In the genomic region with DNA sequence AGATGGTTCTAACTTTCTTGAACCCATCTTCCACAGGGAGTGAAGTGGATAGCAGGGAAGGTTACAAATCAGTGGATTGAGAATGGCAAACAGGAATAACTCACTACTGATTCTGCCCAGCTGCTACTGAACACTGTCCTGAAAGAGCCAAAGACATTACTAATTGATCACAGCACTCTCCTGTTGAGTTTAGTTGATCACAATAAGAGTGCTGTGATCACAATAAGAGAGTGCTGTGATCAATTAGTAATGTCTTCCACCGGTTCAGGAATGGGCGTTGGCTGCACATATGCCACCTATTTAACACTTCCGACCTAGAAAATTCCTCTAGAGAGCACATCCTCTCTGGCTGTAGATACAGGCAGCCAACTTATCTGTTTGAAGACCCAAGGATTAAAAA, we compare ENCODE assay signal across 8 cellular contexts. TPM values are rescaled to one million over a fixed set of nuclear protein-coding genes. Genes with fewer than 3 reads are reported as not detected.
DNase-seq lines count a peak whose midpoint lies in the region; TF ChIP-seq lines count a peak whose summit lies in the region.
"Had no signal": no experiment of that assay in that cellular context is flagged by ENCODE, and none has a peak within 500 bp of the region (broad histone marks: within the 10 kb centered on the region; RNA-seq: fewer than 3 reads in every experiment).

No MANE protein-coding gene starts in this region.

- no peak for TF ChIP-seq EP300 in sigmoid colon (IDR thresholded peaks at IDR 0.05)

- no peak overlapping the region for H3K9ac ChIP-seq in GM23248
- H3K9ac ChIP-seq in neural progenitor cell = no peak overlapping the region

- WGBS in GM23248 (ENCODE audit: low coverage in 1 of 2, low lambda C conversion rate in 2 of 2, missing lambda C conversion rate in 2 of 2), 2 experiments = 3 to 5% methylated on average over 3 of the region's 3 CpGs
- 6 to 27% methylated on average over 3 of the region's 3 CpGs for WGBS in sigmoid colon, 2 donors

- no peaks in the 10 kb centered on the region for H3K36me3 ChIP-seq in GM23248 (ENCODE audit: low read depth)
- H3K36me3 ChIP-seq in neural progenitor cell = no peaks in the 10 kb centered on the region
- no peaks in the 10 kb centered on the region for H3K36me3 ChIP-seq in sigmoid colon

- intact Hi-C loops in posterior cingulate gyrus (cut with DNase I) (no loop called here), sigmoid colon (cut with DNase I) (no loop called here)

- no peaks in the 10 kb centered on the region for H4K20me1 ChIP-seq in GM23248 (ENCODE audit: insufficient read depth)
- H4K20me1 ChIP-seq in neural progenitor cell (ENCODE audit: low read depth) = no peaks in the 10 kb centered on the region

- H3K4me1 ChIP-seq in GM23248 (ENCODE audit: insufficient read depth) (no peaks in the 10 kb centered on the region), neural progenitor cell (no peaks in the 10 kb centered on the region), sigmoid colon (no peaks in the 10 kb centered on the region)

- no peak overlapping the region for H2AFZ ChIP-seq in GM23248
- H2AFZ ChIP-seq in neural progenitor cell (replicated peaks) = peak overlapping the region; percentile 81

- peaks cover 6% of the 10 kb centered on the region for H3K4me1 Mint-ChIP-seq in neural progenitor cell

- H3K4me2 ChIP-seq in GM23248 (ENCODE audit: unreplicated experiment) (no peak overlapping the region), neural progenitor cell (no peak overlapping the region)

- no peak for TF ChIP-seq POLR2A in sigmoid colon (IDR thresholded peaks at IDR 0.05)

- H3K79me2 ChIP-seq in GM23248 (ENCODE audit: insufficient read depth) (no peaks in the 10 kb centered on the region), neural progenitor cell (ENCODE audit: low read depth) (no peaks in the 10 kb centered on the region)

- H3K27ac ChIP-seq in GM23248 (no peak overlapping the region), neural progenitor cell (no peak overlapping the region), sigmoid colon (no peak overlapping the region)

- no peaks in the 10 kb centered on the region for H3K9me3 ChIP-seq in GM23248 (ENCODE audit: low read depth)
- no peaks in the 10 kb centered on the region for H3K9me3 ChIP-seq in neural progenitor cell (ENCODE audit: low read depth)
- H3K9me3 ChIP-seq in sigmoid colon = no peaks in the 10 kb centered on the region

- peak; percentile 51 for DNase-seq in GM23248
- peak; percentile 86 for DNase-seq in NCI-H2171 (lab: John Stamatoyannopoulos, UW)
- peak; percentile 45 for DNase-seq in astrocyte of the spinal cord (ENCODE audit: low read depth, low spot score)
- DNase-seq in neural progenitor cell (ENCODE audit: low spot score) = peak; percentile 34
- no peak for DNase-seq in posterior cingulate gyrus
- DNase-seq in sigmoid colon = no peak
- no peak for DNase-seq in SKM-1 (lab: John Stamatoyannopoulos, UW; ENCODE audit: unreplicated experiment)
- DNase-seq: activated T-cell treated with anti-CD3 and anti-CD28 coated beads, Interleukin-2, amount 50 U/mL, for 4 hours had no signal

- no peaks in the 10 kb centered on the region for H3K36me3 Mint-ChIP-seq in neural progenitor cell

- H3F3A ChIP-seq in GM23248 (ENCODE audit: insufficient read depth) = no peaks in the 10 kb centered on the region
- H3F3A ChIP-seq in neural progenitor cell (ENCODE audit: low read depth) = no peaks in the 10 kb centered on the region

- H3K27me3 ChIP-seq in GM23248 (replicated peaks; ENCODE audit: insufficient read depth) (peaks cover 19% of the 10 kb centered on the region; the same call in 1 of the 2 replicates), neural progenitor cell (no peaks in the 10 kb centered on the region), sigmoid colon (no peaks in the 10 kb centered on the region)

- peaks cover 5% of the 10 kb centered on the region for H3K27me3 Mint-ChIP-seq in neural progenitor cell (ENCODE audit: insufficient read depth, low read depth)

- TF ChIP-seq CTCF in astrocyte of the spinal cord (IDR thresholded peaks at IDR 0.05; ENCODE audit: low read depth, low read length) = no peak
- no peak for TF ChIP-seq CTCF in neural progenitor cell (IDR thresholded peaks at IDR 0.05)
- no peak for TF ChIP-seq CTCF in sigmoid colon (IDR thresholded peaks at IDR 0.05)

- H3K4me3 Mint-ChIP-seq in neural progenitor cell = peak overlapping the region; percentile 22
- H3K4me3 Mint-ChIP-seq: activated T-cell treated with anti-CD3 and anti-CD28 coated beads, Interleukin-2, amount 50 U/mL, for 4 hours had no signal

- H3K9me2 ChIP-seq in GM23248 (ENCODE audit: insufficient read depth) = no peaks in the 10 kb centered on the region

- in situ Hi-C loops in GM23248 (cut with MboI) = no loop called here
- in situ Hi-C loops in astrocyte of the spinal cord (cut with HindIII; ENCODE audit: low sequenced_read_pairs) = no loop called here

- H3K4me3 ChIP-seq in GM23248 (no peak overlapping the region), astrocyte of the spinal cord (ENCODE audit: low read depth, low read length) (no peak overlapping the region), neural progenitor cell (no peak overlapping the region), sigmoid colon (no peak overlapping the region)

- peaks cover 10% of the 10 kb centered on the region for H3K9me3 Mint-ChIP-seq in neural progenitor cell
- H3K9me3 Mint-ChIP-seq: activated T-cell treated with anti-CD3 and anti-CD28 coated beads, Interleukin-2, amount 50 U/mL, for 4 hours had no signal

- no peak overlapping the region for H3K27ac Mint-ChIP-seq in neural progenitor cell

RNA-seq across cellular contexts. Expression of a gene that starts 11.4 kb away (rescaled TPM):
- total RNA-seq in GM23248 (2014; rRNA removed; shearing (Covaris generic)) = not detected in 2 replicates
- polyA plus RNA-seq in GM23248 (2016; fragmentation: Nextera tagmentation; extraction: Ambion mirVana) (not detected in 2 replicates), sigmoid colon (not detected)
- total RNA-seq in neural progenitor cell (ENCODE audit: low replicate concordance) (not detected in 2 replicates), sigmoid colon (not detected)
- total RNA-seq: activated T-cell treated with anti-CD3 and anti-CD28 coated beads, Interleukin-2, amount 50 U/mL, for 4 hours had no signal

RNA-seq across cellular contexts. Expression of a gene that starts 12.8 kb away (rescaled TPM):
- 24.9 and 26.3 TPM in 2 replicates for total RNA-seq in GM23248 (2014; rRNA removed; shearing (Covaris generic))
- polyA plus RNA-seq in GM23248 (2016; fragmentation: Nextera tagmentation; extraction: Ambion mirVana) = 23.1 and 23.9 TPM in 2 replicates
- total RNA-seq in neural progenitor cell (ENCODE audit: low replicate concordance) = 18.2 and 20.8 TPM in 2 replicates
- total RNA-seq in sigmoid colon = 100 to 1,000 TPM in 3 of 4 donors, 10 to 100 TPM in 1; 70.4 to 140 (median 120) TPM
- polyA plus RNA-seq in sigmoid colon = 10 to 100 TPM; 32.3 to 57.1 (median 47.2) TPM

RNA-seq across cellular contexts. Expression of a gene that starts 33.0 kb away (rescaled TPM):
- not detected in 2 replicates for total RNA-seq in GM23248 (2014; rRNA removed; shearing (Covaris generic))
- polyA plus RNA-seq in GM23248 (2016; fragmentation: Nextera tagmentation; extraction: Ambion mirVana) = not detected in 2 replicates
- 0.06 TPM in 1 of 2 replicates, not detected in the other for total RNA-seq in neural progenitor cell (ENCODE audit: low replicate concordance)
- total RNA-seq in sigmoid colon = not detected
- not detected for polyA plus RNA-seq in sigmoid colon
- total RNA-seq: activated T-cell treated with anti-CD3 and anti-CD28 coated beads, Interleukin-2, amount 50 U/mL, for 4 hours had no signal

RNA-seq across cellular contexts. Expression of a gene that starts 41.4 kb away (rescaled TPM):
- total RNA-seq in GM23248 (2014; rRNA removed; shearing (Covaris generic)) = 6.3 and 11.1 TPM in 2 replicates
- polyA plus RNA-seq in GM23248 (2016; fragmentation: Nextera tagmentation; extraction: Ambion mirVana) = 4.8 and 6.6 TPM in 2 replicates
- 6.1 and 7.0 TPM in 2 replicates for total RNA-seq in neural progenitor cell (ENCODE audit: low replicate concordance)
- 10 to 100 TPM in 1 of 4 donors, 1 to 10 TPM in 3; 5.0 to 10.5 (median 6.0) TPM for total RNA-seq in sigmoid colon
- 1 to 10 TPM in 2 of 3 donors, under 1 TPM in 1; 0.23 to 1.9 (median 1.2) TPM for polyA plus RNA-seq in sigmoid colon

RNA-seq across cellular contexts. Expression of a gene that starts 55.4 kb away (rescaled TPM):
- not detected in 2 replicates for total RNA-seq in GM23248 (2014; rRNA removed; shearing (Covaris generic))
- not detected in 2 replicates for polyA plus RNA-seq in GM23248 (2016; fragmentation: Nextera tagmentation; extraction: Ambion mirVana)
- total RNA-seq in neural progenitor cell (ENCODE audit: low replicate concordance) = not detected in 2 replicates
- 1 to 10 TPM; 1.5 to 5.3 (median 2.6) TPM for total RNA-seq in sigmoid colon
- 1 to 10 TPM in 1 of 3 donors, under 1 TPM in 1, not detected in 1; 0.60 to 1.5 TPM for polyA plus RNA-seq in sigmoid colon
- total RNA-seq: activated T-cell treated with anti-CD3 and anti-CD28 coated beads, Interleukin-2, amount 50 U/mL, for 4 hours had no signal

Comparison
In these comparisons a context has a peak if more than half of its experiments do, and no peak if none do; other contexts are left out.
1. DNase-seq: peak in GM23248 (single experiment), NCI-H2171 (single experiment), astrocyte of the spinal cord (single experiment) and neural progenitor cell (single experiment); none in posterior cingulate gyrus (0 of 10), sigmoid colon (single experiment) and SKM-1 (single experiment).